In the genomic region with DNA sequence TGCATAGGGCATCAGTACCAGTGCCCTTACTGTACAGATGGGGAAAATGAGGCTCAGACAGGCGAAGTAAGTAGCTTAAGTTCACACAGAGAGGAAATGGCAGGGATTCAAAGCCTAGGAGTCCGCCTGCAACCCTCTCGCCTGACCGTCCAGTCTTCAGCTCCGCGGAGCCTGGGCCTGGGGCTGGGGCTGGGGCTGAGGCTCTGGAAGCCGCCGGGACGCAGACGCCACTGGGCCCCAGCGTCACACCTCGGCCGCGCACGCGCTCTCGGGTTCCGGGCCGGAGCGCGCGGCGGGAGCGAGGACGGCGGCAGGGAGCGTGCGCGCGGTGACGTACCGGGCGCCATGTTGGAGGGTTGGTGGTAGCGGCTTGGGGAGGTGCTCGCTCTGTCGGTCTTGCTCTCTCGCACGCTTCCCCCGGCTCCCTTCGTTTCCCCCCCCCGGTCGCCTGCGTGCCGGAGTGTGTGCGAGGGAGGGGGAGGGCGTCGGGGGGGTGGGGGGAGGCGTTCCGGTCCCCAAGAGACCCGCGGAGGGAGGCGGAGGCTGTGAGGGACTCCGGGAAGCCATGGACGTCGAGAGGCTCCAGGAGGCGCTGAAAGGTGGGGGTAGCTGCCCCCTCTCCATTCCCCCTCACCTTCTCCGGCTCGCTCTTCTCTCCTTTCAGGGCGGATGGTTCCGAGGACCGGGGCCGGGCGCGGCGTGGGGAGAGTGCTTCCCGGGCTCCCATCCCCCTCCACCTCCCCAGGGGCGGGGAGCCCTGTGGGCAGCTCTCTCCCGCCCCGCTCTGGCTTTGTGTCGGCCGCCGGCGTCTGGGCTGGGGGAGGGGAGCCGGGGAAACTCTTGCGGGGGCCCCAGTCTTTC, we compare ENCODE assay signal across 1 cellular context.
TF ChIP-seq lines count a peak whose summit lies in the region.

A gene with protein sequence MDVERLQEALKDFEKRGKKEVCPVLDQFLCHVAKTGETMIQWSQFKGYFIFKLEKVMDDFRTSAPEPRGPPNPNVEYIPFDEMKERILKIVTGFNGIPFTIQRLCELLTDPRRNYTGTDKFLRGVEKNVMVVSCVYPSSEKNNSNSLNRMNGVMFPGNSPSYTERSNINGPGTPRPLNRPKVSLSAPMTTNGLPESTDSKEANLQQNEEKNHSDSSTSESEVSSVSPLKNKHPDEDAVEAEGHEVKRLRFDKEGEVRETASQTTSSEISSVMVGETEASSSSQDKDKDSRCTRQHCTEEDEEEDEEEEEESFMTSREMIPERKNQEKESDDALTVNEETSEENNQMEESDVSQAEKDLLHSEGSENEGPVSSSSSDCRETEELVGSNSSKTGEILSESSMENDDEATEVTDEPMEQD (plus strand): TSS at position 339 of the 861 bp plus-strand sequence. CDS start 227 bp downstream, at position 566.

TF ChIP-seq in HepG2, 621 proteins besides CTCF, POLR2A, EP300 and RAD21 (continued from another document and continues in another):
- TF ChIP-seq RXRB (CRISPR knock-in tag; IDR thresholded peaks at IDR 0.05; ENCODE audit: borderline replicate concordance) (peak; percentile 32; the same call in 1 of the 2 replicates), ZKSCAN8 (CRISPR knock-in tag; IDR thresholded peaks at IDR 0.05; ENCODE audit: borderline replicate concordance) (no peak), PHF20 (CRISPR knock-in tag; IDR thresholded peaks at IDR 0.05) (peak; percentile 73), FOXM1 (CRISPR knock-in tag; IDR thresholded peaks at IDR 0.05) (no peak), BORCS8-MEF2B (CRISPR knock-in tag; IDR thresholded peaks at IDR 0.05) (peak; percentile 74), ZNF33B (CRISPR knock-in tag; IDR thresholded peaks at IDR 0.05) (peak; percentile 72; the same call in 1 of the 2 replicates), ZSCAN30 (CRISPR knock-in tag; IDR thresholded peaks at IDR 0.05) (no peak), ZMYM4 (CRISPR knock-in tag; IDR thresholded peaks at IDR 0.05) (peak; percentile 76; the same call in 1 of the 2 replicates), HNRNPLL (IDR thresholded peaks at IDR 0.05; ENCODE audit: low read depth, low read length, poor library complexity, severe bottlenecking) (peak; percentile 52), ZNF292 (CRISPR knock-in tag; IDR thresholded peaks at IDR 0.05; ENCODE audit: borderline replicate concordance, low read depth) (peak; percentile 49), ZFP36L1 (CRISPR knock-in tag; IDR thresholded peaks at IDR 0.05) (peak; percentile 87; the same call in 1 of the 2 replicates), TOE1 (CRISPR knock-in tag; IDR thresholded peaks at IDR 0.05) (peak; percentile 33; the same call in 1 of the 2 replicates), REPIN1 (CRISPR knock-in tag; IDR thresholded peaks at IDR 0.05; ENCODE audit: borderline replicate concordance, low read depth) (peak; percentile 51; the same call in 1 of the 2 replicates), PRPF4 (IDR thresholded peaks at IDR 0.05; ENCODE audit: low read depth, low read length, poor library complexity, severe bottlenecking) (peak; percentile 94), RNF2 (conservative IDR thresholded peaks at IDR 0.05; ENCODE audit: low read depth) (peak; percentile 58; the same call in 1 of the 2 replicates), ZNF766 (CRISPR knock-in tag; IDR thresholded peaks at IDR 0.05; ENCODE audit: borderline replicate concordance) (no peak), ZIK1 (CRISPR knock-in tag; IDR thresholded peaks at IDR 0.05; ENCODE audit: borderline replicate concordance, low read depth) (peak; percentile 31; the same call in 1 of the 2 replicates), SKI (IDR thresholded peaks at IDR 0.05; ENCODE audit: partially characterized antibody) (peak; percentile 59), ZNF331 (CRISPR knock-in tag; IDR thresholded peaks at IDR 0.05) (peak; percentile 72), ZNF598 (CRISPR knock-in tag; IDR thresholded peaks at IDR 0.05; ENCODE audit: borderline replicate concordance) (peak; percentile 88; the same call in 1 of the 2 replicates), SRY (CRISPR knock-in tag; IDR thresholded peaks at IDR 0.05) (0 out of 2 replicates have a peak, but pooled peaks have one; percentile 18), ZNF543 (CRISPR knock-in tag; IDR thresholded peaks at IDR 0.05) (no peak), ZNF430 (CRISPR knock-in tag; IDR thresholded peaks at IDR 0.05) (no peak), HOXA3 (CRISPR knock-in tag; IDR thresholded peaks at IDR 0.05) (peak; percentile 94), ZNF773 (CRISPR knock-in tag; IDR thresholded peaks at IDR 0.05; ENCODE audit: borderline replicate concordance) (peak; percentile 78; the same call in 1 of the 2 replicates), ZNF263 (CRISPR knock-in tag; IDR thresholded peaks at IDR 0.05) (peak; percentile 46)
- TF ChIP-seq, protein P1, sequence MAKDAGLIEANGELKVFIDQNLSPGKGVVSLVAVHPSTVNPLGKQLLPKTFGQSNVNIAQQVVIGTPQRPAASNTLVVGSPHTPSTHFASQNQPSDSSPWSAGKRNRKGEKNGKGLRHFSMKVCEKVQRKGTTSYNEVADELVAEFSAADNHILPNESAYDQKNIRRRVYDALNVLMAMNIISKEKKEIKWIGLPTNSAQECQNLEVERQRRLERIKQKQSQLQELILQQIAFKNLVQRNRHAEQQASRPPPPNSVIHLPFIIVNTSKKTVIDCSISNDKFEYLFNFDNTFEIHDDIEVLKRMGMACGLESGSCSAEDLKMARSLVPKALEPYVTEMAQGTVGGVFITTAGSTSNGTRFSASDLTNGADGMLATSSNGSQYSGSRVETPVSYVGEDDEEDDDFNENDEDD (CRISPR knock-in tag; IDR thresholded peaks at IDR 0.05; ENCODE audit: borderline replicate concordance) = peak; percentile 93
- TF ChIP-seq, protein P2, sequence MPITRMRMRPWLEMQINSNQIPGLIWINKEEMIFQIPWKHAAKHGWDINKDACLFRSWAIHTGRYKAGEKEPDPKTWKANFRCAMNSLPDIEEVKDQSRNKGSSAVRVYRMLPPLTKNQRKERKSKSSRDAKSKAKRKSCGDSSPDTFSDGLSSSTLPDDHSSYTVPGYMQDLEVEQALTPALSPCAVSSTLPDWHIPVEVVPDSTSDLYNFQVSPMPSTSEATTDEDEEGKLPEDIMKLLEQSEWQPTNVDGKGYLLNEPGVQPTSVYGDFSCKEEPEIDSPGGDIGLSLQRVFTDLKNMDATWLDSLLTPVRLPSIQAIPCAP (CRISPR knock-in tag; IDR thresholded peaks at IDR 0.05; ENCODE audit: low read depth) = no peak
- TF ChIP-seq, protein P3, sequence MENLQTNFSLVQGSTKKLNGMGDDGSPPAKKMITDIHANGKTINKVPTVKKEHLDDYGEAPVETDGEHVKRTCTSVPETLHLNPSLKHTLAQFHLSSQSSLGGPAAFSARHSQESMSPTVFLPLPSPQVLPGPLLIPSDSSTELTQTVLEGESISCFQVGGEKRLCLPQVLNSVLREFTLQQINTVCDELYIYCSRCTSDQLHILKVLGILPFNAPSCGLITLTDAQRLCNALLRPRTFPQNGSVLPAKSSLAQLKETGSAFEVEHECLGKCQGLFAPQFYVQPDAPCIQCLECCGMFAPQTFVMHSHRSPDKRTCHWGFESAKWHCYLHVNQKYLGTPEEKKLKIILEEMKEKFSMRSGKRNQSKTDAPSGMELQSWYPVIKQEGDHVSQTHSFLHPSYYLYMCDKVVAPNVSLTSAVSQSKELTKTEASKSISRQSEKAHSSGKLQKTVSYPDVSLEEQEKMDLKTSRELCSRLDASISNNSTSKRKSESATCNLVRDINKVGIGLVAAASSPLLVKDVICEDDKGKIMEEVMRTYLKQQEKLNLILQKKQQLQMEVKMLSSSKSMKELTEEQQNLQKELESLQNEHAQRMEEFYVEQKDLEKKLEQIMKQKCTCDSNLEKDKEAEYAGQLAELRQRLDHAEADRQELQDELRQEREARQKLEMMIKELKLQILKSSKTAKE (CRISPR knock-in tag; IDR thresholded peaks at IDR 0.05; ENCODE audit: borderline replicate concordance) = peak; percentile 52; the same call in 1 of the 2 replicates
- TF ChIP-seq, protein P4, sequence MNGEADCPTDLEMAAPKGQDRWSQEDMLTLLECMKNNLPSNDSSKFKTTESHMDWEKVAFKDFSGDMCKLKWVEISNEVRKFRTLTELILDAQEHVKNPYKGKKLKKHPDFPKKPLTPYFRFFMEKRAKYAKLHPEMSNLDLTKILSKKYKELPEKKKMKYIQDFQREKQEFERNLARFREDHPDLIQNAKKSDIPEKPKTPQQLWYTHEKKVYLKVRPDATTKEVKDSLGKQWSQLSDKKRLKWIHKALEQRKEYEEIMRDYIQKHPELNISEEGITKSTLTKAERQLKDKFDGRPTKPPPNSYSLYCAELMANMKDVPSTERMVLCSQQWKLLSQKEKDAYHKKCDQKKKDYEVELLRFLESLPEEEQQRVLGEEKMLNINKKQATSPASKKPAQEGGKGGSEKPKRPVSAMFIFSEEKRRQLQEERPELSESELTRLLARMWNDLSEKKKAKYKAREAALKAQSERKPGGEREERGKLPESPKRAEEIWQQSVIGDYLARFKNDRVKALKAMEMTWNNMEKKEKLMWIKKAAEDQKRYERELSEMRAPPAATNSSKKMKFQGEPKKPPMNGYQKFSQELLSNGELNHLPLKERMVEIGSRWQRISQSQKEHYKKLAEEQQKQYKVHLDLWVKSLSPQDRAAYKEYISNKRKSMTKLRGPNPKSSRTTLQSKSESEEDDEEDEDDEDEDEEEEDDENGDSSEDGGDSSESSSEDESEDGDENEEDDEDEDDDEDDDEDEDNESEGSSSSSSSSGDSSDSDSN (CRISPR knock-in tag; IDR thresholded peaks at IDR 0.05) = peak; percentile 69; the same call in 1 of the 2 replicates
- TF ChIP-seq, protein P5, sequence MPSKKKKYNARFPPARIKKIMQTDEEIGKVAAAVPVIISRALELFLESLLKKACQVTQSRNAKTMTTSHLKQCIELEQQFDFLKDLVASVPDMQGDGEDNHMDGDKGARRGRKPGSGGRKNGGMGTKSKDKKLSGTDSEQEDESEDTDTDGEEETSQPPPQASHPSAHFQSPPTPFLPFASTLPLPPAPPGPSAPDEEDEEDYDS (CRISPR knock-in tag; IDR thresholded peaks at IDR 0.05) = peak; percentile 70; the same call in 1 of the 2 replicates
- TF ChIP-seq, protein P6, sequence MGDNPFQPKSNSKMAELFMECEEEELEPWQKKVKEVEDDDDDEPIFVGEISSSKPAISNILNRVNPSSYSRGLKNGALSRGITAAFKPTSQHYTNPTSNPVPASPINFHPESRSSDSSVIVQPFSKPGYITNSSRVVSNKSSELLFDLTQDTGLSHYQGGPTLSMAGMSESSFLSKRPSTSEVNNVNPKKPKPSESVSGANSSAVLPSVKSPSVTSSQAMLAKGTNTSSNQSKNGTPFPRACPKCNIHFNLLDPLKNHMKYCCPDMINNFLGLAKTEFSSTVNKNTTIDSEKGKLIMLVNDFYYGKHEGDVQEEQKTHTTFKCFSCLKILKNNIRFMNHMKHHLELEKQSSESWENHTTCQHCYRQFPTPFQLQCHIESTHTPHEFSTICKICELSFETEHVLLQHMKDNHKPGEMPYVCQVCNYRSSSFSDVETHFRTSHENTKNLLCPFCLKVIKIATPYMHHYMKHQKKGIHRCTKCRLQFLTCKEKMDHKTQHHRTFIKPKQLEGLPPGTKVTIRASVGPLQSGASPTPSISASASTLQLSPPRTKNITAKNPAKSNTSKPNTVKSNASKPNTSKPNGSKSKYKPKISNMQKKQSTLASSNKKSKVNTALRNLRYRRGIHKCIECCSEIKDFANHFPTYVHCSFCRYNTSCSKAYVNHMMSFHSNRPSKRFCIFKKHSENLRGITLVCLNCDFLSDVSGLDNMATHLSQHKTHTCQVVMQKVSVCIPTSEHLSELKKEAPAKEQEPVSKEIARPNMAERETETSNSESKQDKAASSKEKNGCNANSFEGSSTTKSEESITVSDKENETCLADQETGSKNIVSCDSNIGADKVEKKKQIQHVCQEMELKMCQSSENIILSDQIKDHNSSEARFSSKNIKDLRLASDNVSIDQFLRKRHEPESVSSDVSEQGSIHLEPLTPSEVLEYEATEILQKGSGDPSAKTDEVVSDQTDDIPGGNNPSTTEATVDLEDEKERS (CRISPR knock-in tag; IDR thresholded peaks at IDR 0.05) = no peak
- TF ChIP-seq, protein P7, sequence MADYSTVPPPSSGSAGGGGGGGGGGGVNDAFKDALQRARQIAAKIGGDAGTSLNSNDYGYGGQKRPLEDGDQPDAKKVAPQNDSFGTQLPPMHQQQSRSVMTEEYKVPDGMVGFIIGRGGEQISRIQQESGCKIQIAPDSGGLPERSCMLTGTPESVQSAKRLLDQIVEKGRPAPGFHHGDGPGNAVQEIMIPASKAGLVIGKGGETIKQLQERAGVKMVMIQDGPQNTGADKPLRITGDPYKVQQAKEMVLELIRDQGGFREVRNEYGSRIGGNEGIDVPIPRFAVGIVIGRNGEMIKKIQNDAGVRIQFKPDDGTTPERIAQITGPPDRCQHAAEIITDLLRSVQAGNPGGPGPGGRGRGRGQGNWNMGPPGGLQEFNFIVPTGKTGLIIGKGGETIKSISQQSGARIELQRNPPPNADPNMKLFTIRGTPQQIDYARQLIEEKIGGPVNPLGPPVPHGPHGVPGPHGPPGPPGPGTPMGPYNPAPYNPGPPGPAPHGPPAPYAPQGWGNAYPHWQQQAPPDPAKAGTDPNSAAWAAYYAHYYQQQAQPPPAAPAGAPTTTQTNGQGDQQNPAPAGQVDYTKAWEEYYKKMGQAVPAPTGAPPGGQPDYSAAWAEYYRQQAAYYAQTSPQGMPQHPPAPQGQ (CRISPR knock-in tag; IDR thresholded peaks at IDR 0.05; ENCODE audit: borderline replicate concordance) = peak; percentile 88; the same call in 1 of the 2 replicates
- TF ChIP-seq, protein P8, sequence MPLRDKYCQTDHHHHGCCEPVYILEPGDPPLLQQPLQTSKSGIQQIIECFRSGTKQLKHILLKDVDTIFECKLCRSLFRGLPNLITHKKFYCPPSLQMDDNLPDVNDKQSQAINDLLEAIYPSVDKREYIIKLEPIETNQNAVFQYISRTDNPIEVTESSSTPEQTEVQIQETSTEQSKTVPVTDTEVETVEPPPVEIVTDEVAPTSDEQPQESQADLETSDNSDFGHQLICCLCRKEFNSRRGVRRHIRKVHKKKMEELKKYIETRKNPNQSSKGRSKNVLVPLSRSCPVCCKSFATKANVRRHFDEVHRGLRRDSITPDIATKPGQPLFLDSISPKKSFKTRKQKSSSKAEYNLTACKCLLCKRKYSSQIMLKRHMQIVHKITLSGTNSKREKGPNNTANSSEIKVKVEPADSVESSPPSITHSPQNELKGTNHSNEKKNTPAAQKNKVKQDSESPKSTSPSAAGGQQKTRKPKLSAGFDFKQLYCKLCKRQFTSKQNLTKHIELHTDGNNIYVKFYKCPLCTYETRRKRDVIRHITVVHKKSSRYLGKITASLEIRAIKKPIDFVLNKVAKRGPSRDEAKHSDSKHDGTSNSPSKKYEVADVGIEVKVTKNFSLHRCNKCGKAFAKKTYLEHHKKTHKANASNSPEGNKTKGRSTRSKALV (CRISPR knock-in tag; IDR thresholded peaks at IDR 0.05) = peak; percentile 35; the same call in 1 of the 2 replicates
- TF ChIP-seq, protein P9, sequence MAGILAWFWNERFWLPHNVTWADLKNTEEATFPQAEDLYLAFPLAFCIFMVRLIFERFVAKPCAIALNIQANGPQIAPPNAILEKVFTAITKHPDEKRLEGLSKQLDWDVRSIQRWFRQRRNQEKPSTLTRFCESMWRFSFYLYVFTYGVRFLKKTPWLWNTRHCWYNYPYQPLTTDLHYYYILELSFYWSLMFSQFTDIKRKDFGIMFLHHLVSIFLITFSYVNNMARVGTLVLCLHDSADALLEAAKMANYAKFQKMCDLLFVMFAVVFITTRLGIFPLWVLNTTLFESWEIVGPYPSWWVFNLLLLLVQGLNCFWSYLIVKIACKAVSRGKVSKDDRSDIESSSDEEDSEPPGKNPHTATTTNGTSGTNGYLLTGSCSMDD (CRISPR knock-in tag; IDR thresholded peaks at IDR 0.05) = 0 out of 2 replicates have a peak, but pooled peaks have one; percentile 45
